ENCODE assay signal across 8 cellular contexts in the genomic region with DNA sequence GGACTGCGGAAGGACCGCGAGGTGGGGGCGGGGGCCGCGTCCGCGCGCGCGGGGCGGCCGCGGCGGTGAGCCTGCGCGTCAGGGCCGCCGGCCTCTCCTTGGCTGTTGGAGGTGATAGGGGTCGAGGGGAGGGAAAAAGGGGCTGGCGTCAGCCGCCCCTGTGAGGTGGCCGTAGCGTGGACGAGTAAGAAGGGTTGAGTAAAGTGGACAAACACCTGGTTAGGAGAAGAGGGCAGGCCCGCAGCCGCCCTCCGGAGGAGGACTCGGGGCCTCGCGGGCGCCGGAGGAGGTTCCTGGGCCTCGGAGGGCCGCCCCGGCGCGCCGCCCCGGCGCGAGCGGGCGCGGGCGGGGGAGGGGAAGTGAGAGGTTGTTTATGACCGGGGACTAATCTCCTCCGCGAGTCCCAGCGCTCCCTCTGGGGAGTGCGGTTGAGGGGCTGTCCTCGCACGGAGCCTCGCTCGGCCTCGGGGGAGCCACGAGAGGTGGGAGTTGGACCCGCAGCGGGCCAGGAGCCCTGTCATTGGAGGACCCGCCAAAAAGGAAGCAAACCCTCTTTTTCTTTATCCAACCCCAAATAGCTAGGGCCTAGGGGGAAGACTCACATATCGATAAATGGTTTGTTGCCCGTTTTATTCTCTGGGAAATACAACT. TPM values are rescaled to one million over a fixed set of nuclear protein-coding genes. Genes with fewer than 3 reads are reported as not detected.
DNase-seq lines count a peak whose midpoint lies in the region; ATAC-seq and TF ChIP-seq lines count a peak whose summit lies in the region.

No MANE protein-coding gene starts in this region.

- intact Hi-C loops in PC-9 (cut with micrococcal nuclease; ENCODE audit: unreplicated experiment) (loop anchor here (1.0 to 5.0 kb wide), 5 partner anchors 69 to 350 kb away; a partner anchor contains a TSS), ovary (cut with DNase I) (loop anchor here (1.0 to 10.0 kb wide), 7 partner anchors 131 to 999 kb away; a partner anchor contains a TSS)

- peak overlapping the region; percentile 83 for H2AFZ ChIP-seq in PC-9

- H3K9me3 ChIP-seq in PC-9 (ENCODE audit: insufficient read depth, low read depth) (no peaks in the 10 kb centered on the region), gastroesophageal sphincter (no peaks in the 10 kb centered on the region), ovary (no peaks in the 10 kb centered on the region), thymus (ENCODE audit: control insufficient read depth) (peaks cover 1% of the 10 kb centered on the region)

- no peak for TF ChIP-seq EP300 in gastroesophageal sphincter (IDR thresholded peaks at IDR 0.05)
- TF ChIP-seq EP300 in ovary (IDR thresholded peaks at IDR 0.05): no peak

- peak overlapping the region; percentile 86 for H3K27ac ChIP-seq in PC-9
- H3K27ac ChIP-seq in gastroesophageal sphincter: peak overlapping the region; percentile 90 to 97 (median 94)
- H3K27ac ChIP-seq in ovary: peak overlapping the region; percentile 94 to 100
- peak overlapping the region; percentile 99 for H3K27ac ChIP-seq in thymus (ENCODE audit: low read depth)

- H3K4me3 ChIP-seq in PC-9 (peak overlapping the region; percentile 93), gastroesophageal sphincter (peak overlapping the region; percentile 60 to 96), ovary (peak overlapping the region; percentile 57), thymus (ENCODE audit: low read length) (peak overlapping the region; percentile 92)

- H3K36me3 ChIP-seq in PC-9 (ENCODE audit: low read depth): peaks cover 24% of the 10 kb centered on the region
- peaks cover 0 to 36% of the 10 kb centered on the region in 2 donors for H3K36me3 ChIP-seq in gastroesophageal sphincter
- H3K36me3 ChIP-seq in ovary: no peaks in the 10 kb centered on the region
- H3K36me3 ChIP-seq in thymus (ENCODE audit: control insufficient read depth, insufficient read depth): peaks cover 12% of the 10 kb centered on the region

- TF ChIP-seq POLR2A in gastroesophageal sphincter (IDR thresholded peaks at IDR 0.05) (peak; percentile 71 to 83), ovary (IDR thresholded peaks at IDR 0.05) (peak; percentile 63)

- H3K4me2 ChIP-seq in PC-9: peak overlapping the region; percentile 94

- H3K79me2 ChIP-seq in PC-9 (ENCODE audit: low read depth): peaks cover 15% of the 10 kb centered on the region

- POLR2A ChIA-PET in PC-9 (lab: Charles Lee; ENCODE audit: unreplicated experiment): interaction anchor here (0.5 to 1.8 kb wide), 27 partner anchors 9 to 561 kb away, joined by 3 to 20 read pairs (median 6); no protein-coding TSS in a partner anchor

- no TSS peak for BruUV-seq in PC-9 (replicated peaks; lab: Mats Ljungman, UMichigan)

- peaks cover 18% of the 10 kb centered on the region; the same call in 1 of the 2 replicates for H3K4me1 ChIP-seq in PC-9 (replicated peaks; ENCODE audit: insufficient read depth)
- H3K4me1 ChIP-seq in gastroesophageal sphincter: peaks cover 6 to 47% (median 14%) of the 10 kb centered on the region in 3 donors
- no peaks in the 10 kb centered on the region for H3K4me1 ChIP-seq in ovary (ENCODE audit: insufficient read depth)
- H3K4me1 ChIP-seq in thymus (ENCODE audit: control insufficient read depth, insufficient read depth, low read length): no peaks in the 10 kb centered on the region

- H3F3A ChIP-seq in PC-9 (ENCODE audit: insufficient read depth, low read depth): peaks cover 28% of the 10 kb centered on the region; the same call in 1 of the 2 replicates

- H3K27me3 ChIP-seq in PC-9 (ENCODE audit: insufficient read depth, low read depth) (no peaks in the 10 kb centered on the region), gastroesophageal sphincter (no peaks in the 10 kb centered on the region), ovary (no peaks in the 10 kb centered on the region), thymus (ENCODE audit: control insufficient read depth, insufficient read depth) (no peaks in the 10 kb centered on the region)

- DNase-seq in CD1c-positive myeloid dendritic cell (ENCODE audit: extremely low spot score): peak; percentile 88
- DNase-seq in PC-9: peak in 1 of 2 experiments; percentile 85
- DNase-seq in activated effector memory CD4-positive, alpha-beta T cell treated with Interleukin-2 at 50 U/mL for 16 hours: peak; percentile 78
- peak in 4 of 5 donors; percentile 82 to 90 (median 84) for DNase-seq in ovary

- CTCF ChIA-PET in PC-9 (lab: Charles Lee): interaction anchor here (0.6 to 1.4 kb wide), 6 partner anchors 10 to 344 kb away, joined by 3 to 8 read pairs (median 4); no protein-coding TSS in a partner anchor

- H3K9me2 ChIP-seq in PC-9 (ENCODE audit: insufficient read depth): no peaks in the 10 kb centered on the region; the same call in 1 of the 2 replicates

- no peaks in the 10 kb centered on the region for H4K20me1 ChIP-seq in PC-9 (ENCODE audit: insufficient read depth)

- TF ChIP-seq CTCF in PC-9 (conservative IDR thresholded peaks at IDR 0.05) (no peak), gastroesophageal sphincter (IDR thresholded peaks at IDR 0.05) (no peak), ovary (IDR thresholded peaks at IDR 0.05) (no peak)

- peak; percentile 39 for ATAC-seq in GM19328 (IDR thresholded peaks at IDR 0.05; ENCODE audit: unreplicated experiment)
- ATAC-seq in HG03442 (IDR thresholded peaks at IDR 0.05; ENCODE audit: unreplicated experiment): peak; percentile 39
- ATAC-seq in gastroesophageal sphincter: peak; percentile 69

- WGBS in gastroesophageal sphincter (ENCODE audit: low coverage in 1 of 2), 2 donors: 0% methylated on average over 3 to 4 of the region's 62 CpGs
- 0 to 1% (median 0%) methylated on average over 58 to 62 of the region's 62 CpGs for WGBS in ovary, 3 donors
- WGBS in thymus: under 1% methylated on average over 62 of the region's 62 CpGs

RNA-seq across cellular contexts. Expression of a gene that starts 0.6 kb away (rescaled TPM):
- total RNA-seq in PC-9 (2021) (43.5 and 45.5 TPM in 2 replicates), gastroesophageal sphincter (10 to 100 TPM; 22.4 to 35.0 (median 29.8) TPM), ovary (10 to 100 TPM; 26.7 to 38.9 (median 31.0) TPM)
- polyA plus RNA-seq in ovary (10 to 100 TPM; 11.2 to 21.2 TPM), thymus (22.7 TPM)
